In genomic region chr19:662207-662961, GRCh38 we compare ENCODE assay signal across 1 cellular context.
A peak's percentile ranks its signal among the peaks of the same experiment; 100 is the strongest.
TF ChIP-seq lines count a peak whose summit lies in the region.

No MANE protein-coding gene starts in this region.

TF ChIP-seq in HEK293, 187 proteins besides CTCF, POLR2A, EP300 and RAD21 (continued from another document and continues in another):
- no peak for TF ChIP-seq ZBTB7A (tag by site-specific recombination; IDR thresholded peaks at IDR 0.05; ENCODE audit: low read depth)
- TF ChIP-seq MZF1 (tag by site-specific recombination; IDR thresholded peaks at IDR 0.05; ENCODE audit: borderline replicate concordance): no peak
- TF ChIP-seq WT1 (tag by site-specific recombination; IDR thresholded peaks at IDR 0.05): no peak
- TF ChIP-seq ZNF404 (tag by site-specific recombination; IDR thresholded peaks at IDR 0.05): no peak
- no peak for TF ChIP-seq ZSCAN23 (tag by site-specific recombination; IDR thresholded peaks at IDR 0.05)
- no peak for TF ChIP-seq YY1 (tag by site-specific recombination; IDR thresholded peaks at IDR 0.05)
- TF ChIP-seq ZNF157 (tag by site-specific recombination; IDR thresholded peaks at IDR 0.05): no peak
- TF ChIP-seq, protein P1, sequence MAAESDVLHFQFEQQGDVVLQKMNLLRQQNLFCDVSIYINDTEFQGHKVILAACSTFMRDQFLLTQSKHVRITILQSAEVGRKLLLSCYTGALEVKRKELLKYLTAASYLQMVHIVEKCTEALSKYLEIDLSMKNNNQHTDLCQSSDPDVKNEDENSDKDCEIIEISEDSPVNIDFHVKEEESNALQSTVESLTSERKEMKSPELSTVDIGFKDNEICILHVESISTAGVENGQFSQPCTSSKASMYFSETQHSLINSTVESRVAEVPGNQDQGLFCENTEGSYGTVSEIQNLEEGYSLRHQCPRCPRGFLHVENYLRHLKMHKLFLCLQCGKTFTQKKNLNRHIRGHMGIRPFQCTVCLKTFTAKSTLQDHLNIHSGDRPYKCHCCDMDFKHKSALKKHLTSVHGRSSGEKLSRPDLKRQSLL (tag by site-specific recombination; IDR thresholded peaks at IDR 0.05): no peak
- TF ChIP-seq ZNF311 (tag by site-specific recombination; IDR thresholded peaks at IDR 0.05; ENCODE audit: borderline replicate concordance): no peak
- peak; percentile 89 for TF ChIP-seq SP2 (tag by site-specific recombination; IDR thresholded peaks at IDR 0.05)
- TF ChIP-seq ZNF350 (tag by site-specific recombination; IDR thresholded peaks at IDR 0.05): no peak
- no peak for TF ChIP-seq ZNF19 (tag by site-specific recombination; IDR thresholded peaks at IDR 0.05; ENCODE audit: low read depth)
- no peak for TF ChIP-seq ZNF530 (tag by site-specific recombination; IDR thresholded peaks at IDR 0.05; ENCODE audit: low read depth)
- no peak for TF ChIP-seq YY2 (tag by site-specific recombination; IDR thresholded peaks at IDR 0.05)
- no peak for TF ChIP-seq ZNF324 (tag by site-specific recombination; IDR thresholded peaks at IDR 0.05)
- no peak for TF ChIP-seq MYNN (tag by site-specific recombination; IDR thresholded peaks at IDR 0.05; ENCODE audit: borderline replicate concordance)
- no peak for TF ChIP-seq ZNF223 (tag by site-specific recombination; IDR thresholded peaks at IDR 0.05)
- peak; percentile 58 for TF ChIP-seq EGR2 (tag by site-specific recombination; IDR thresholded peaks at IDR 0.05; ENCODE audit: low read depth)
- TF ChIP-seq ZNF16 (tag by site-specific recombination; IDR thresholded peaks at IDR 0.05; ENCODE audit: low read depth): no peak
- TF ChIP-seq PRDM4 (tag by site-specific recombination; IDR thresholded peaks at IDR 0.05): no peak
- TF ChIP-seq SETDB1 (IDR thresholded peaks at IDR 0.05; ENCODE audit: insufficient read length, low read length): no peak
- TF ChIP-seq ZFHX2 (tag by site-specific recombination; conservative IDR thresholded peaks at IDR 0.05): peak; percentile 55
- no peak for TF ChIP-seq ZNF280D (tag by site-specific recombination; IDR thresholded peaks at IDR 0.05)
- TF ChIP-seq BCL11B (tag by site-specific recombination; IDR thresholded peaks at IDR 0.05; ENCODE audit: low read depth): 0 out of 2 replicates have a peak, but pooled peaks have one; percentile 14
- no peak for TF ChIP-seq ZNF24 (tag by site-specific recombination; IDR thresholded peaks at IDR 0.05)
- TF ChIP-seq ZNF132 (tag by site-specific recombination; IDR thresholded peaks at IDR 0.05; ENCODE audit: borderline replicate concordance): no peak
- no peak for TF ChIP-seq ZNF155 (tag by site-specific recombination; IDR thresholded peaks at IDR 0.05)
- TF ChIP-seq, protein P2, sequence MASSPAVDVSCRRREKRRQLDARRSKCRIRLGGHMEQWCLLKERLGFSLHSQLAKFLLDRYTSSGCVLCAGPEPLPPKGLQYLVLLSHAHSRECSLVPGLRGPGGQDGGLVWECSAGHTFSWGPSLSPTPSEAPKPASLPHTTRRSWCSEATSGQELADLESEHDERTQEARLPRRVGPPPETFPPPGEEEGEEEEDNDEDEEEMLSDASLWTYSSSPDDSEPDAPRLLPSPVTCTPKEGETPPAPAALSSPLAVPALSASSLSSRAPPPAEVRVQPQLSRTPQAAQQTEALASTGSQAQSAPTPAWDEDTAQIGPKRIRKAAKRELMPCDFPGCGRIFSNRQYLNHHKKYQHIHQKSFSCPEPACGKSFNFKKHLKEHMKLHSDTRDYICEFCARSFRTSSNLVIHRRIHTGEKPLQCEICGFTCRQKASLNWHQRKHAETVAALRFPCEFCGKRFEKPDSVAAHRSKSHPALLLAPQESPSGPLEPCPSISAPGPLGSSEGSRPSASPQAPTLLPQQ (tag by site-specific recombination; IDR thresholded peaks at IDR 0.05): no peak
- no peak for TF ChIP-seq ZNF529 (tag by site-specific recombination; IDR thresholded peaks at IDR 0.05; ENCODE audit: insufficient replicate concordance)
- no peak for TF ChIP-seq ZSCAN30 (tag by site-specific recombination; IDR thresholded peaks at IDR 0.05)
- peak; percentile 63; the same call in 1 of the 2 replicates for TF ChIP-seq KLF9 (tag by site-specific recombination; IDR thresholded peaks at IDR 0.05; ENCODE audit: low read depth)
- TF ChIP-seq ZBTB20 (tag by site-specific recombination; IDR thresholded peaks at IDR 0.05): peak; percentile 10; the same call in 1 of the 2 replicates
- no peak for TF ChIP-seq ZNF560 (tag by site-specific recombination; IDR thresholded peaks at IDR 0.05; ENCODE audit: borderline replicate concordance)
- TF ChIP-seq ZNF571 (tag by site-specific recombination; IDR thresholded peaks at IDR 0.05): no peak
- TF ChIP-seq ZNF555 (tag by site-specific recombination; conservative IDR thresholded peaks at IDR 0.05): no peak
- no peak for TF ChIP-seq IKZF3 (tag by site-specific recombination; IDR thresholded peaks at IDR 0.05)
- TF ChIP-seq ZNF777 (tag by site-specific recombination; IDR thresholded peaks at IDR 0.05; ENCODE audit: borderline replicate concordance): no peak
- peak; percentile 43; the same call in 1 of the 2 replicates for TF ChIP-seq ZNF76 (tag by site-specific recombination; IDR thresholded peaks at IDR 0.05; ENCODE audit: borderline replicate concordance, low read depth)
- TF ChIP-seq ZNF214 (tag by site-specific recombination; IDR thresholded peaks at IDR 0.05; ENCODE audit: borderline replicate concordance): no peak
- no peak for TF ChIP-seq ZNF621 (tag by site-specific recombination; IDR thresholded peaks at IDR 0.05)
- no peak for TF ChIP-seq ZNF398 (tag by site-specific recombination; IDR thresholded peaks at IDR 0.05)
- peak; percentile 60; the same call in 1 of the 2 replicates for TF ChIP-seq SP3 (tag by site-specific recombination; IDR thresholded peaks at IDR 0.05)
- peak; percentile 55 for TF ChIP-seq ZNF335 (tag by site-specific recombination; conservative IDR thresholded peaks at IDR 0.05)
- TF ChIP-seq ZNF221 (tag by site-specific recombination; IDR thresholded peaks at IDR 0.05; ENCODE audit: borderline replicate concordance): no peak
- TF ChIP-seq ZXDB (tag by site-specific recombination; IDR thresholded peaks at IDR 0.05): no peak
- no peak for TF ChIP-seq ZNF266 (tag by site-specific recombination; IDR thresholded peaks at IDR 0.05; ENCODE audit: low read depth)
- TF ChIP-seq ZNF211 (tag by site-specific recombination; IDR thresholded peaks at IDR 0.05; ENCODE audit: low read depth): no peak
- TF ChIP-seq GLIS1 (tag by site-specific recombination; IDR thresholded peaks at IDR 0.05): peak; percentile 38; the same call in 1 of the 2 replicates
- TF ChIP-seq ZNF549 (tag by site-specific recombination; IDR thresholded peaks at IDR 0.05): no peak
- TF ChIP-seq, protein P3, sequence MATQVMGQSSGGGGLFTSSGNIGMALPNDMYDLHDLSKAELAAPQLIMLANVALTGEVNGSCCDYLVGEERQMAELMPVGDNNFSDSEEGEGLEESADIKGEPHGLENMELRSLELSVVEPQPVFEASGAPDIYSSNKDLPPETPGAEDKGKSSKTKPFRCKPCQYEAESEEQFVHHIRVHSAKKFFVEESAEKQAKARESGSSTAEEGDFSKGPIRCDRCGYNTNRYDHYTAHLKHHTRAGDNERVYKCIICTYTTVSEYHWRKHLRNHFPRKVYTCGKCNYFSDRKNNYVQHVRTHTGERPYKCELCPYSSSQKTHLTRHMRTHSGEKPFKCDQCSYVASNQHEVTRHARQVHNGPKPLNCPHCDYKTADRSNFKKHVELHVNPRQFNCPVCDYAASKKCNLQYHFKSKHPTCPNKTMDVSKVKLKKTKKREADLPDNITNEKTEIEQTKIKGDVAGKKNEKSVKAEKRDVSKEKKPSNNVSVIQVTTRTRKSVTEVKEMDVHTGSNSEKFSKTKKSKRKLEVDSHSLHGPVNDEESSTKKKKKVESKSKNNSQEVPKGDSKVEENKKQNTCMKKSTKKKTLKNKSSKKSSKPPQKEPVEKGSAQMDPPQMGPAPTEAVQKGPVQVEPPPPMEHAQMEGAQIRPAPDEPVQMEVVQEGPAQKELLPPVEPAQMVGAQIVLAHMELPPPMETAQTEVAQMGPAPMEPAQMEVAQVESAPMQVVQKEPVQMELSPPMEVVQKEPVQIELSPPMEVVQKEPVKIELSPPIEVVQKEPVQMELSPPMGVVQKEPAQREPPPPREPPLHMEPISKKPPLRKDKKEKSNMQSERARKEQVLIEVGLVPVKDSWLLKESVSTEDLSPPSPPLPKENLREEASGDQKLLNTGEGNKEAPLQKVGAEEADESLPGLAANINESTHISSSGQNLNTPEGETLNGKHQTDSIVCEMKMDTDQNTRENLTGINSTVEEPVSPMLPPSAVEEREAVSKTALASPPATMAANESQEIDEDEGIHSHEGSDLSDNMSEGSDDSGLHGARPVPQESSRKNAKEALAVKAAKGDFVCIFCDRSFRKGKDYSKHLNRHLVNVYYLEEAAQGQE (tag by site-specific recombination; IDR thresholded peaks at IDR 0.05): no peak
- TF ChIP-seq ZNF660 (tag by site-specific recombination; IDR thresholded peaks at IDR 0.05): no peak
- TF ChIP-seq ZBTB49 (tag by site-specific recombination; IDR thresholded peaks at IDR 0.05; ENCODE audit: low read depth): no peak
- TF ChIP-seq ZNF768 (tag by site-specific recombination; IDR thresholded peaks at IDR 0.05): no peak
- no peak for TF ChIP-seq ZNF514 (tag by site-specific recombination; IDR thresholded peaks at IDR 0.05)
- TF ChIP-seq GLI4 (tag by site-specific recombination; IDR thresholded peaks at IDR 0.05): no peak
- TF ChIP-seq ZNF426 (tag by site-specific recombination; IDR thresholded peaks at IDR 0.05): no peak
- TF ChIP-seq ZFP37 (tag by site-specific recombination; IDR thresholded peaks at IDR 0.05): no peak
